Comparison of ENCODE assay signal across 21 cellular contexts in the genomic region with DNA sequence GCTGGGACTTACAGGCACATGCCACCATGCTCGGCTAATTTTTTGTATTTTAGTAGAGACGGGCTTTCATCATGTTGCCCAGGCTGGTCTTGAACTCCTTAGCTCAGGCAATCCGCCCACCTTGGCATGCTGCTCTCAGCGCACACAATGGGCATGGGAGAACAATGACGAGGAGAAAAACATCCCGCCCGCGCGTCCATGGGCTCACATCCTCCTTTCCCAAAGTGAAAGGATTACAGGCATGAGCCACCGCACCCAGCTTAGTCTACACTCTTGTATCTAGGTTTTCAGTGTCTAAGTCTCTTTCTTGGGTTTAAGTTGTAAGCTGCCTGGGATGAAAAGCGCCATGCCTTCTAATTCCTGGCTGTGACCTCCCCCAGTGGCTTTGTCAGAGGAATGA. TPM values are rescaled to one million over a fixed set of nuclear protein-coding genes. Genes with fewer than 3 reads are reported as not detected.
A peak's percentile ranks its signal among the peaks of the same experiment; 100 is the strongest.
DNase-seq lines count a peak whose midpoint lies in the region; ATAC-seq and TF ChIP-seq lines count a peak whose summit lies in the region.
"Had no signal": no experiment of that assay in that cellular context is flagged by ENCODE, and none has a peak within 500 bp of the region (broad histone marks: within the 10 kb centered on the region; RNA-seq: fewer than 3 reads in every experiment).

No MANE protein-coding gene starts in this region.

- TF ChIP-seq CTCF in upper lobe of right lung (IDR thresholded peaks at IDR 0.05) = no peak

- H3K27ac ChIP-seq in upper lobe of right lung = peak overlapping the region; percentile 77
- H3K27ac ChIP-seq in naive thymus-derived CD4-positive, alpha-beta T cell (ENCODE audit: low read depth, low read length) = no peak overlapping the region
- H3K27ac ChIP-seq: hepatocyte, ovary had no signal

- H3K4me1 Mint-ChIP-seq in activated CD4-positive, alpha-beta memory T cell treated with anti-CD3 and anti-CD28 coated beads, Interleukin-2, amount 10 ng/mL, durations not matched to agents 7 days and 5 days = peaks cover 10% of the 10 kb centered on the region
- peaks cover 5% of the 10 kb centered on the region for H3K4me1 Mint-ChIP-seq in activated CD4-positive, alpha-beta memory T cell treated with anti-CD3 and anti-CD28 coated beads for 36 hours (ENCODE audit: low read depth)
- peaks cover 0 to 9% (median 8%) of the 10 kb centered on the region in 7 donors for H3K4me1 Mint-ChIP-seq in naive thymus-derived CD4-positive, alpha-beta T cell

- intact Hi-C loops in activated CD4-positive, alpha-beta memory T cell treated with anti-CD3 and anti-CD28 coated beads for 36 hours (cut with micrococcal nuclease) = no loop called here
- intact Hi-C loops in upper lobe of right lung (cut with DNase I) = no loop called here
- intact Hi-C loops in naive thymus-derived CD4-positive, alpha-beta T cell (cut with micrococcal nuclease) = no loop called here

- H3K36me3 Mint-ChIP-seq in activated CD4-positive, alpha-beta memory T cell treated with anti-CD3 and anti-CD28 coated beads, Interleukin-2, amount 10 ng/mL, durations not matched to agents 7 days and 5 days (ENCODE audit: low read depth) = no peaks in the 10 kb centered on the region
- H3K36me3 Mint-ChIP-seq in activated CD4-positive, alpha-beta memory T cell treated with anti-CD3 and anti-CD28 coated beads for 36 hours = no peaks in the 10 kb centered on the region
- H3K36me3 Mint-ChIP-seq in naive thymus-derived CD4-positive, alpha-beta T cell = no peaks in the 10 kb centered on the region
- H3K36me3 Mint-ChIP-seq: activated naive CD4-positive, alpha-beta T cell treated with anti-CD3 and anti-CD28 coated beads, Interleukin-2, amount 50 U/mL, for 24 hours had no signal

- H3K27me3 Mint-ChIP-seq in activated CD4-positive, alpha-beta memory T cell treated with anti-CD3 and anti-CD28 coated beads, Interleukin-2, amount 10 ng/mL, durations not matched to agents 7 days and 5 days = peaks cover 34% of the 10 kb centered on the region
- peaks cover 35% of the 10 kb centered on the region for H3K27me3 Mint-ChIP-seq in activated CD4-positive, alpha-beta memory T cell treated with anti-CD3 and anti-CD28 coated beads for 36 hours
- peaks cover 35 to 46% (median 41%) of the 10 kb centered on the region in 5 donors for H3K27me3 Mint-ChIP-seq in naive thymus-derived CD4-positive, alpha-beta T cell

- DNase-seq in activated CD4-positive, alpha-beta memory T cell treated with anti-CD3 and anti-CD28 coated beads, Interleukin-2, amount 10 ng/mL, durations not matched to agents 7 days and 5 days = peak; percentile 4
- no peak for DNase-seq in activated CD4-positive, alpha-beta memory T cell treated with anti-CD3 and anti-CD28 coated beads for 36 hours
- DNase-seq in lung microvascular endothelial cell (ENCODE audit: low read depth in 2 of 2) (peak; percentile 36 to 73), upper lobe of right lung (no peak), DMS53 treated with DMSO at 0.1 percent for 48 hours (lab: John Stamatoyannopoulos, UW; ENCODE audit: unreplicated experiment) (no peak)
- DNase-seq in naive thymus-derived CD4-positive, alpha-beta T cell = no peak
- DNase-seq: activated CD4-positive, alpha-beta T cell treated with anti-CD3 and anti-CD28 coated beads, Interleukin-2, amount 10 ng/mL, durations not matched to agents 7 days and 5 days; activated T-cell treated with anti-CD3 and anti-CD28 coated beads, Interleukin-2, amount 50 U/mL, for 24 hours; C1 segment of cervical spinal cord; DMS79 treated with DMSO at 0.1 percent for 48 hours; HCEC 1CT; KBM-7; kidney glomerular epithelial cell; NCI-H1092; NCI-H2107; NCI-H69; ovary had no signal

- no peaks in the 10 kb centered on the region for H3K27me3 ChIP-seq in upper lobe of right lung
- H3K27me3 ChIP-seq in naive thymus-derived CD4-positive, alpha-beta T cell (ENCODE audit: control insufficient read depth in 2 of 2, insufficient read depth in 2 of 2, low read length in 2 of 2) = peaks cover 0 to 3% of the 10 kb centered on the region in 2 donors
- H3K27me3 ChIP-seq: ovary had no signal

- H3K9me3 Mint-ChIP-seq in activated CD4-positive, alpha-beta memory T cell treated with anti-CD3 and anti-CD28 coated beads, Interleukin-2, amount 10 ng/mL, durations not matched to agents 7 days and 5 days = no peaks in the 10 kb centered on the region
- no peaks in the 10 kb centered on the region for H3K9me3 Mint-ChIP-seq in activated CD4-positive, alpha-beta memory T cell treated with anti-CD3 and anti-CD28 coated beads for 36 hours
- H3K9me3 Mint-ChIP-seq in naive thymus-derived CD4-positive, alpha-beta T cell = peaks cover 0 to 1% (median 0%) of the 10 kb centered on the region in 11 donors
- H3K9me3 Mint-ChIP-seq: activated CD4-positive, alpha-beta T cell treated with anti-CD3 and anti-CD28 coated beads, Interleukin-2, amount 10 ng/mL, durations not matched to agents 7 days and 5 days; activated naive CD4-positive, alpha-beta T cell treated with anti-CD3 and anti-CD28 coated beads, Interleukin-2, amount 50 U/mL, for 24 hours; activated T-cell treated with anti-CD3 and anti-CD28 coated beads, Interleukin-2, amount 50 U/mL, for 24 hours had no signal

- peak; percentile 35 for ATAC-seq in esophagus mucosa
- no peak for ATAC-seq in upper lobe of right lung
- ATAC-seq in HG03196 (IDR thresholded peaks at IDR 0.05; ENCODE audit: unreplicated experiment) = no peak
- ATAC-seq in naive thymus-derived CD4-positive, alpha-beta T cell = no peak

- no peaks in the 10 kb centered on the region for H3K36me3 ChIP-seq in upper lobe of right lung
- no peaks in the 10 kb centered on the region for H3K36me3 ChIP-seq in naive thymus-derived CD4-positive, alpha-beta T cell (ENCODE audit: control insufficient read depth in 2 of 3, insufficient read depth in 3 of 3, low read length in 3 of 3)
- H3K36me3 ChIP-seq: ovary had no signal

- no peak overlapping the region for H3K4me3 ChIP-seq in upper lobe of right lung
- no peak overlapping the region for H3K4me3 ChIP-seq in naive thymus-derived CD4-positive, alpha-beta T cell (ENCODE audit: low read length)
- H3K4me3 ChIP-seq: hepatocyte, ovary had no signal

- POLR2A ChIA-PET in activated CD4-positive, alpha-beta memory T cell treated with anti-CD3 and anti-CD28 coated beads, Interleukin-2, amount 10 ng/mL, durations not matched to agents 7 days and 5 days (lab: Charles Lee) = no interaction called here
- POLR2A ChIA-PET in activated CD4-positive, alpha-beta memory T cell treated with anti-CD3 and anti-CD28 coated beads for 36 hours (lab: Charles Lee) = no interaction called here
- POLR2A ChIA-PET in naive thymus-derived CD4-positive, alpha-beta T cell (lab: Charles Lee) = no interaction called here

- CTCF ChIA-PET in activated CD4-positive, alpha-beta memory T cell treated with anti-CD3 and anti-CD28 coated beads, Interleukin-2, amount 10 ng/mL, durations not matched to agents 7 days and 5 days (lab: Charles Lee) = no interaction called here
- CTCF ChIA-PET in activated CD4-positive, alpha-beta memory T cell treated with anti-CD3 and anti-CD28 coated beads for 36 hours (lab: Charles Lee) = interaction anchor here (1.8 to 3.1 kb wide), 4 partner anchors 13 to 116 kb away, joined by 4 to 15 read pairs (median 6); no protein-coding TSS in a partner anchor
- CTCF ChIA-PET in naive thymus-derived CD4-positive, alpha-beta T cell (lab: Charles Lee) = interaction anchor here (0.6 kb wide), 1 partner anchor 113 kb away, joined by 3 read pairs; no protein-coding TSS in a partner anchor

- no peak overlapping the region for H3K27ac Mint-ChIP-seq in activated CD4-positive, alpha-beta memory T cell treated with anti-CD3 and anti-CD28 coated beads, Interleukin-2, amount 10 ng/mL, durations not matched to agents 7 days and 5 days
- H3K27ac Mint-ChIP-seq in activated CD4-positive, alpha-beta memory T cell treated with anti-CD3 and anti-CD28 coated beads for 36 hours = no peak overlapping the region
- H3K27ac Mint-ChIP-seq in naive thymus-derived CD4-positive, alpha-beta T cell = no peak overlapping the region
- H3K27ac Mint-ChIP-seq: activated CD4-positive, alpha-beta T cell treated with anti-CD3 and anti-CD28 coated beads, Interleukin-2, amount 10 ng/mL, durations not matched to agents 7 days and 5 days; activated naive CD4-positive, alpha-beta T cell treated with anti-CD3 and anti-CD28 coated beads, Interleukin-2, amount 50 U/mL, for 24 hours; activated T-cell treated with anti-CD3 and anti-CD28 coated beads, Interleukin-2, amount 50 U/mL, for 24 hours had no signal

- H3K4me3 Mint-ChIP-seq in activated CD4-positive, alpha-beta memory T cell treated with anti-CD3 and anti-CD28 coated beads, Interleukin-2, amount 10 ng/mL, durations not matched to agents 7 days and 5 days = no peak overlapping the region
- no peak overlapping the region for H3K4me3 Mint-ChIP-seq in activated CD4-positive, alpha-beta memory T cell treated with anti-CD3 and anti-CD28 coated beads for 36 hours
- H3K4me3 Mint-ChIP-seq in naive thymus-derived CD4-positive, alpha-beta T cell = no peak overlapping the region
- H3K4me3 Mint-ChIP-seq: activated CD4-positive, alpha-beta T cell treated with anti-CD3 and anti-CD28 coated beads, Interleukin-2, amount 10 ng/mL, durations not matched to agents 7 days and 5 days; activated naive CD4-positive, alpha-beta T cell treated with anti-CD3 and anti-CD28 coated beads, Interleukin-2, amount 50 U/mL, for 24 hours; activated T-cell treated with anti-CD3 and anti-CD28 coated beads, Interleukin-2, amount 50 U/mL, for 24 hours had no signal

- H3K4me1 ChIP-seq in upper lobe of right lung = peaks cover 21% of the 10 kb centered on the region
- peaks cover 0 to 4% of the 10 kb centered on the region in 2 donors for H3K4me1 ChIP-seq in naive thymus-derived CD4-positive, alpha-beta T cell (ENCODE audit: control insufficient read depth in 2 of 2, insufficient read depth in 2 of 2, low read length in 2 of 2)

- no peaks in the 10 kb centered on the region for H3K9me3 ChIP-seq in upper lobe of right lung
- H3K9me3 ChIP-seq in naive thymus-derived CD4-positive, alpha-beta T cell (ENCODE audit: control insufficient read depth in 2 of 3, low read length in 3 of 3) = no peaks in the 10 kb centered on the region
- H3K9me3 ChIP-seq: ovary had no signal

RNA-seq across cellular contexts. Expression of gene CDK18, which starts 37.9 kb away (rescaled TPM):
- 1 to 10 TPM; 1.1 to 1.4 TPM for total RNA-seq in activated CD4-positive, alpha-beta memory T cell treated with anti-CD3 and anti-CD28 coated beads, Interleukin-2, amount 10 ng/mL, durations not matched to agents 7 days and 5 days
- total RNA-seq in activated CD4-positive, alpha-beta memory T cell treated with anti-CD3 and anti-CD28 coated beads for 36 hours = 1 to 10 TPM; 2.5 to 2.6 TPM
- total RNA-seq in esophagus mucosa = 3.5 TPM
- total RNA-seq in lung microvascular endothelial cell = 0.20 and 0.44 TPM in 2 replicates
- 31.6 TPM for total RNA-seq in upper lobe of right lung
- total RNA-seq in naive thymus-derived CD4-positive, alpha-beta T cell = 1 to 10 TPM in 4 of 5 experiments, under 1 TPM in 1; 0.85 to 3.6 (median 3.0) TPM
- polyA plus RNA-seq in naive thymus-derived CD4-positive, alpha-beta T cell = 1 to 10 TPM in 1 of 2 donors, under 1 TPM in 1; 0.20 to 1.8 TPM

Comparison
In these comparisons a context has a peak if more than half of its experiments do, and no peak if none do; other contexts are left out.
1. DNase-seq: peak in activated CD4-positive, alpha-beta memory T cell treated with anti-CD3 and anti-CD28 coated beads, Interleukin-2, amount 10 ng/mL, durations not matched to agents 7 days and 5 days (single experiment) and lung microvascular endothelial cell (2 of 2); none in activated CD4-positive, alpha-beta memory T cell treated with anti-CD3 and anti-CD28 coated beads for 36 hours (single experiment), upper lobe of right lung (single experiment), DMS53 treated with DMSO at 0.1 percent for 48 hours (single experiment) and naive thymus-derived CD4-positive, alpha-beta T cell (0 of 9).